16 cellular contexts compared by ENCODE assay signal in genomic region chr7:377069-378040, GRCh38.
DNase-seq lines count a peak whose midpoint lies in the region.
"Had no signal": no experiment of that assay in that cellular context is flagged by ENCODE, and none has a peak within 500 bp of the region (broad histone marks: within the 10 kb centered on the region; RNA-seq: fewer than 3 reads in every experiment).

No MANE protein-coding gene starts in this region.

- no peak overlapping the region for H3K4ac ChIP-seq in neuronal stem cell (ENCODE audit: low read length)

- no peak overlapping the region for H3K27ac ChIP-seq in BLaER1 treated with 17β-estradiol and CSF1 and Interleukin-3, amounts not matched to agents 10 nM and 100 nM
- no peak overlapping the region for H3K27ac ChIP-seq in neuronal stem cell (replicated peaks; ENCODE audit: low read length)

- peak overlapping the region; percentile 92 for H3K18ac ChIP-seq in neuronal stem cell (ENCODE audit: low read length)

- H2AFZ ChIP-seq in neuronal stem cell (ENCODE audit: low read length): no peak overlapping the region

- H2BK12ac ChIP-seq in neuronal stem cell (ENCODE audit: low read length): peak overlapping the region; percentile 46

- peaks cover 55 to 98% (median 87%) of the 10 kb centered on the region in 10 experiments for H3K4me1 ChIP-seq in BLaER1 treated with 17β-estradiol and CSF1 and Interleukin-3, amounts not matched to agents 10 nM and 100 nM
- H3K4me1 ChIP-seq in neuronal stem cell (ENCODE audit: control insufficient read depth in 2 of 2, insufficient read depth in 1 of 2, low read depth in 1 of 2, low read length in 2 of 2): peaks cover 9 to 46% of the 10 kb centered on the region in 2 donors

- H4K91ac ChIP-seq in neuronal stem cell (ENCODE audit: low read depth, low read length, poor library complexity): no peak overlapping the region

- H3K4me3 ChIP-seq in BLaER1 treated with 17β-estradiol and CSF1 and Interleukin-3, amounts not matched to agents 10 nM and 100 nM: no peak overlapping the region
- no peak overlapping the region for H3K4me3 ChIP-seq in neuronal stem cell (ENCODE audit: low read length in 2 of 2)

- H3K27me3 ChIP-seq in BLaER1 treated with 17β-estradiol and CSF1 and Interleukin-3, amounts not matched to agents 10 nM and 100 nM: peaks cover 8 to 79% (median 17%) of the 10 kb centered on the region in 11 experiments; a peak in 20 of 22 replicates
- peaks cover 0 to 53% (median 0%) of the 10 kb centered on the region in 3 experiments for H3K27me3 ChIP-seq in neuronal stem cell (ENCODE audit: control insufficient read depth in 3 of 3, insufficient read depth in 3 of 3, low read depth in 1 of 3, low read length in 3 of 3)

- H2BK120ac ChIP-seq in neuronal stem cell (ENCODE audit: low read depth, low read length): no peak overlapping the region

- H3K36me3 ChIP-seq in BLaER1 treated with 17β-estradiol and CSF1 and Interleukin-3, amounts not matched to agents 10 nM and 100 nM: no peaks in the 10 kb centered on the region
- no peaks in the 10 kb centered on the region for H3K36me3 ChIP-seq in neuronal stem cell (replicated peaks in 1 of 2; ENCODE audit: control insufficient read depth in 2 of 2, insufficient read depth in 2 of 2, low read length in 2 of 2)

- peaks cover 2% of the 10 kb centered on the region for H3K79me1 ChIP-seq in neuronal stem cell (ENCODE audit: low read depth, low read length)

- H2AK5ac ChIP-seq in neuronal stem cell (ENCODE audit: low read depth, low read length): peak overlapping the region; percentile 98

- H2BK5ac ChIP-seq in neuronal stem cell (ENCODE audit: low read length): peak overlapping the region; percentile 93

- H3K4me2 ChIP-seq in BLaER1 treated with 17β-estradiol and CSF1 and Interleukin-3, amounts not matched to agents 10 nM and 100 nM: peak overlapping the region in 9 of 11 experiments; percentile 39 to 99 (median 77); a peak in 16 of 22 replicates
- no peak overlapping the region for H3K4me2 ChIP-seq in neuronal stem cell (ENCODE audit: insufficient read depth, low read length, poor library complexity, severe bottlenecking)

- DNase-seq in D341Med (ENCODE audit: low spot score) (peak; percentile 20), ecto neural progenitor cell (ENCODE audit: low spot score) (peak; percentile 53), neuronal stem cell (ENCODE audit: low spot score) (no peak), NCI-H524 (lab: John Stamatoyannopoulos, UW) (no peak), NCI-H1105 (lab: John Stamatoyannopoulos, UW) (no peak), NCI-H187 treated with DMSO at 0.1 percent for 48 hours (lab: John Stamatoyannopoulos, UW) (no peak)
- DNase-seq: activated CD4-positive, CD25-positive, alpha-beta regulatory T cell; effector memory CD8-positive, alpha-beta T cell; immature natural killer cell; IMR-90; NCI-H1092; NCI-H226; retina; stimulated activated CD4-positive, alpha-beta T cell treated with anti-CD3 and anti-CD28 coated beads, Interleukin-4, amount 100 ng/mL, for 24 hours; SW 1271 had no signal

- no peak overlapping the region for H4K8ac ChIP-seq in neuronal stem cell (ENCODE audit: low read depth, low read length)

- H2BK15ac ChIP-seq in neuronal stem cell (ENCODE audit: low read length): peak overlapping the region; percentile 49

- peaks cover 0 to 5% (median 0%) of the 10 kb centered on the region in 11 experiments; a peak in 1 of 22 replicates for H3K9me3 ChIP-seq in BLaER1 treated with 17β-estradiol and CSF1 and Interleukin-3, amounts not matched to agents 10 nM and 100 nM (replicated peaks in 1 of 11)
- H3K9me3 ChIP-seq in neuronal stem cell (replicated peaks in 1 of 2; ENCODE audit: control insufficient read depth in 2 of 2, insufficient read depth in 1 of 2, low read depth in 1 of 2, low read length in 2 of 2): peaks cover 0 to 3% of the 10 kb centered on the region in 2 donors

- H3K9ac ChIP-seq in BLaER1 treated with 17β-estradiol and CSF1 and Interleukin-3, amounts not matched to agents 10 nM and 100 nM: no peak overlapping the region
- H3K9ac ChIP-seq in neuronal stem cell (ENCODE audit: low read depth, low read length, poor library complexity): peak overlapping the region; percentile 72

- WGBS in neuronal stem cell (ENCODE audit: extremely low coverage in 2 of 2, insufficient read length in 2 of 2, insufficient replicate concordance in 1 of 2), 2 donors: no CpG with 5 or more reads among the region's 35 CpGs

- H3K14ac ChIP-seq in neuronal stem cell (ENCODE audit: low read length): no peak overlapping the region

- peaks cover 0 to 30% (median 0%) of the 10 kb centered on the region in 11 experiments; a peak in 4 of 22 replicates for H4K20me1 ChIP-seq in BLaER1 treated with 17β-estradiol and CSF1 and Interleukin-3, amounts not matched to agents 10 nM and 100 nM

- peak overlapping the region; percentile 43 for H3K23ac ChIP-seq in neuronal stem cell (ENCODE audit: low read depth, low read length, poor library complexity)

Comparison
In these comparisons a context has a peak if more than half of its experiments do, and no peak if none do; other contexts are left out.
1. DNase-seq: peak in D341Med (single experiment) and ecto neural progenitor cell (single experiment); none in neuronal stem cell (single experiment), NCI-H524 (0 of 2), NCI-H1105 (single experiment) and NCI-H187 treated with DMSO at 0.1 percent for 48 hours (single experiment).